1 cellular context compared by ENCODE assay signal in genomic region chr11:74170694-74171629, GRCh38.
TF ChIP-seq lines count a peak whose summit lies in the region.

A gene with protein sequence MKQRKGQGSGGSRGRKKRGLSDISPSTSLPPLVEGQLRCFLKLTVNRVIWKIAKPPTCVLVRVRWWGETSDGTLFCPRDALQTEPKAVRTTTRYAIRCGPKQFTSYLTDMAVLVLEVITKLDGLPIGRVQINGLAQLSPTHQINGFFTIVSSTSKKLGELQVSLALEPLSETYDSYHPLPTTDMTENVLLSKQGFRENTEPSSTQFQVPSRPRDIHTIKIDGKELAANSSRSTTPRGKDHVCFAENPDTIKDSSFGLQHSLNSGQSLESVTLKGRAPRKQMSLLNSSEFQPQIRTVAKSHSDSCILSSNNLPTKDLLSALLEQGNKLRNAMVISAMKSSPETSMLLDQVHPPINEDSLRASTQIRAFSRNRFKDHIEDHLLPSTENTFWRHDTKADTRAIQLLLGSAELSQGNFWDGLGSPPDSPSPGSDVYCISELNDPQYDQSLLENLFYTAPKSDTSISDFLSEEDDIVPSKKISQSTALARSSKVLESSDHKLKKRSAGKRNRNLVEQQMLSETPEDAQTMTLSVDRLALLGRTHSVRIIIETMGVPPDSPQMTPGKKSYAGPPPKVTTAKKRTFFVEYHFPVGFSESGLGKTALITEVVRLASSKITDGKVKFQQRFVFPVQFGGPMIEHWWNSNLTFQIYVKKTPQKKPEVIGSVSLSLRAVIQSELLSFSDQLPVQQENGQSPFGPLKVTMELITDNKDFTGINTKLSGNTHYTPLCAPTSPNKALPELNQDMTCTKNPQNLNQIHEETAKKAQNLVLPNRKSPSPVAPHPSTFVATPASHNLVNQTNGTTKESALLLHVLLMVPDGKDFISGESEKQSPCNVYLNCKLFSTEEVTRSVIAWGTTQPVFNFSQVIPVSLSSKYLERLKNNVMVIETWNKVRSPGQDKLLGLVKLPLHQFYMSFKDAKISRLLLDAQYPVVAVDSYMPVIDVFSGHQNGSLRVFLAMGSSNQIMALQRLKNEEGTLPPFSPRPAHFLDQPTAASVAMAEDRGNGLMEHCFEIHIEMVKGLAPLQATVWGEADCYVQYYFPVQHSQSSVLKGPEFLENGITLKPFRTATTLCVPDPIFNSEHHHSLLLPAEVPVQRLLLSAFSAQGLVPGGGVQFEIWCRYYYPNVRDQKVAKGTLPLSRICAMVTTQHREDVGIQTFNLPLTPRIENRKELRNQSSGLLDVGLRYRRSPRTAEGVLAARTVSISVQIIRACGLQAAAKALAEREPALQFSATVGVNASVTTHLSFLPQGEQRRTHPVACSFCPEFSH (N-terminal part only) (minus strand): TSS chr11:74171002. CDS start chr11:74170792, 210 bp downstream.
Gene PPME1, plus strand, starts transcription at chr11:74171289. Its CDS starts 133 bp downstream, at chr11:74171422.

TF ChIP-seq in HepG2, 621 proteins besides CTCF, POLR2A, EP300 and RAD21 (continued from another document and continues in another):
- TF ChIP-seq, protein P1, sequence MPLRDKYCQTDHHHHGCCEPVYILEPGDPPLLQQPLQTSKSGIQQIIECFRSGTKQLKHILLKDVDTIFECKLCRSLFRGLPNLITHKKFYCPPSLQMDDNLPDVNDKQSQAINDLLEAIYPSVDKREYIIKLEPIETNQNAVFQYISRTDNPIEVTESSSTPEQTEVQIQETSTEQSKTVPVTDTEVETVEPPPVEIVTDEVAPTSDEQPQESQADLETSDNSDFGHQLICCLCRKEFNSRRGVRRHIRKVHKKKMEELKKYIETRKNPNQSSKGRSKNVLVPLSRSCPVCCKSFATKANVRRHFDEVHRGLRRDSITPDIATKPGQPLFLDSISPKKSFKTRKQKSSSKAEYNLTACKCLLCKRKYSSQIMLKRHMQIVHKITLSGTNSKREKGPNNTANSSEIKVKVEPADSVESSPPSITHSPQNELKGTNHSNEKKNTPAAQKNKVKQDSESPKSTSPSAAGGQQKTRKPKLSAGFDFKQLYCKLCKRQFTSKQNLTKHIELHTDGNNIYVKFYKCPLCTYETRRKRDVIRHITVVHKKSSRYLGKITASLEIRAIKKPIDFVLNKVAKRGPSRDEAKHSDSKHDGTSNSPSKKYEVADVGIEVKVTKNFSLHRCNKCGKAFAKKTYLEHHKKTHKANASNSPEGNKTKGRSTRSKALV (CRISPR knock-in tag; IDR thresholded peaks at IDR 0.05): peak; percentile 80
- TF ChIP-seq NONO (IDR thresholded peaks at IDR 0.05) (no peak), NONO (CRISPR knock-in tag; conservative IDR thresholded peaks at IDR 0.05) (no peak), ZFP36L2 (CRISPR knock-in tag; IDR thresholded peaks at IDR 0.05) (no peak), SRY (CRISPR knock-in tag; IDR thresholded peaks at IDR 0.05) (peak; percentile 69; the same call in 1 of the 2 replicates), ZNF451 (CRISPR knock-in tag; IDR thresholded peaks at IDR 0.05) (peak; percentile 56; the same call in 1 of the 2 replicates), ELF4 (CRISPR knock-in tag; IDR thresholded peaks at IDR 0.05; ENCODE audit: borderline replicate concordance) (peak; percentile 93), ZFP82 (CRISPR knock-in tag; IDR thresholded peaks at IDR 0.05; ENCODE audit: borderline replicate concordance) (peak; percentile 97), MXD3 (CRISPR knock-in tag; IDR thresholded peaks at IDR 0.05) (0 out of 2 replicates have a peak, but pooled peaks have one; percentile 35), ZNF138 (CRISPR knock-in tag; IDR thresholded peaks at IDR 0.05; ENCODE audit: low read depth) (peak; percentile 94; the same call in 1 of the 2 replicates), ARHGAP35 (CRISPR knock-in tag; IDR thresholded peaks at IDR 0.05; ENCODE audit: borderline replicate concordance) (no peak), ZNF329 (CRISPR knock-in tag; IDR thresholded peaks at IDR 0.05; ENCODE audit: low read depth) (peak; percentile 84; the same call in 1 of the 2 replicates), KLF15 (CRISPR knock-in tag; IDR thresholded peaks at IDR 0.05; ENCODE audit: borderline replicate concordance) (no peak), ZFP62 (CRISPR knock-in tag; IDR thresholded peaks at IDR 0.05) (no peak), HOXA5 (CRISPR knock-in tag; IDR thresholded peaks at IDR 0.05) (peak; percentile 82; the same call in 1 of the 2 replicates), ZEB1 (IDR thresholded peaks at IDR 0.05; ENCODE audit: insufficient replicate concordance, low read depth) (no peak), SP140L (CRISPR knock-in tag; IDR thresholded peaks at IDR 0.05; ENCODE audit: borderline replicate concordance) (no peak; the same call in 1 of the 2 replicates), HNRNPK (IDR thresholded peaks at IDR 0.05; ENCODE audit: low read depth, low read length, poor library complexity, severe bottlenecking) (no peak), KLF11 (CRISPR knock-in tag; IDR thresholded peaks at IDR 0.05) (0 out of 2 replicates have a peak, but pooled peaks have one; percentile 2), NFE2 (CRISPR knock-in tag; IDR thresholded peaks at IDR 0.05) (no peak), ATM (IDR thresholded peaks at IDR 0.05; ENCODE audit: borderline replicate concordance) (no peak), CREB1 (IDR thresholded peaks at IDR 0.05) (peak; percentile 75), CREB1 (CRISPR knock-in tag; IDR thresholded peaks at IDR 0.05) (peak; percentile 92), ZNF547 (CRISPR knock-in tag; IDR thresholded peaks at IDR 0.05) (peak; percentile 68; the same call in 1 of the 2 replicates), ZNF224 (CRISPR knock-in tag; IDR thresholded peaks at IDR 0.05) (peak; percentile 50; the same call in 1 of the 2 replicates), KAT8 (CRISPR knock-in tag; IDR thresholded peaks at IDR 0.05) (peak; percentile 90), ISX (CRISPR knock-in tag; conservative IDR thresholded peaks at IDR 0.05) (no peak), NR2F2 (IDR thresholded peaks at IDR 0.05; ENCODE audit: borderline replicate concordance, low read depth) (peak; percentile 10; the same call in 1 of the 2 replicates), ZNF776 (CRISPR knock-in tag; IDR thresholded peaks at IDR 0.05) (no peak), ZNF720 (CRISPR knock-in tag; IDR thresholded peaks at IDR 0.05) (no peak), RXRB (CRISPR knock-in tag; IDR thresholded peaks at IDR 0.05; ENCODE audit: borderline replicate concordance) (peak; percentile 76; the same call in 1 of the 2 replicates), ETV6 (CRISPR knock-in tag; conservative IDR thresholded peaks at IDR 0.05) (0 out of 2 replicates have a peak, but pooled peaks have one; percentile 41), SMYD3 (CRISPR knock-in tag; IDR thresholded peaks at IDR 0.05) (no peak; the same call in 1 of the 2 replicates), AFF4 (CRISPR knock-in tag; IDR thresholded peaks at IDR 0.05) (0 out of 2 replicates have a peak, but pooled peaks have one; percentile 11), HNF4G (IDR thresholded peaks at IDR 0.05; ENCODE audit: borderline replicate concordance, low read depth, low read length) (no peak), HNF4G (CRISPR knock-in tag; IDR thresholded peaks at IDR 0.05; ENCODE audit: borderline replicate concordance, low read depth) (0 out of 2 replicates have a peak, but pooled peaks have one; percentile 30), ZNF589 (CRISPR knock-in tag; conservative IDR thresholded peaks at IDR 0.05) (no peak), CC2D1A (CRISPR knock-in tag; IDR thresholded peaks at IDR 0.05) (no peak), TEAD2 (CRISPR knock-in tag; IDR thresholded peaks at IDR 0.05) (no peak), NR2F6 (IDR thresholded peaks at IDR 0.05) (peak; percentile 29; the same call in 1 of the 2 replicates), NR2F6 (CRISPR knock-in tag; IDR thresholded peaks at IDR 0.05) (peak; percentile 39; the same call in 1 of the 2 replicates), REL (CRISPR knock-in tag; conservative IDR thresholded peaks at IDR 0.05) (no peak)
- TF ChIP-seq, protein P2, sequence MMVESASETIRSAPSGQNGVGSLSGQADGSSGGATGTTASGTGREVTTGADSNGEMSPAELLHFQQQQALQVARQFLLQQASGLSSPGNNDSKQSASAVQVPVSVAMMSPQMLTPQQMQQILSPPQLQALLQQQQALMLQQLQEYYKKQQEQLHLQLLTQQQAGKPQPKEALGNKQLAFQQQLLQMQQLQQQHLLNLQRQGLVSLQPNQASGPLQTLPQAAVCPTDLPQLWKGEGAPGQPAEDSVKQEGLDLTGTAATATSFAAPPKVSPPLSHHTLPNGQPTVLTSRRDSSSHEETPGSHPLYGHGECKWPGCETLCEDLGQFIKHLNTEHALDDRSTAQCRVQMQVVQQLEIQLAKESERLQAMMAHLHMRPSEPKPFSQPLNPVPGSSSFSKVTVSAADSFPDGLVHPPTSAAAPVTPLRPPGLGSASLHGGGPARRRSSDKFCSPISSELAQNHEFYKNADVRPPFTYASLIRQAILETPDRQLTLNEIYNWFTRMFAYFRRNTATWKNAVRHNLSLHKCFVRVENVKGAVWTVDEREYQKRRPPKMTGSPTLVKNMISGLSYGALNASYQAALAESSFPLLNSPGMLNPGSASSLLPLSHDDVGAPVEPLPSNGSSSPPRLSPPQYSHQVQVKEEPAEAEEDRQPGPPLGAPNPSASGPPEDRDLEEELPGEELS (CRISPR knock-in tag; IDR thresholded peaks at IDR 0.05): peak; percentile 40; the same call in 1 of the 2 replicates
- TF ChIP-seq, protein P3, sequence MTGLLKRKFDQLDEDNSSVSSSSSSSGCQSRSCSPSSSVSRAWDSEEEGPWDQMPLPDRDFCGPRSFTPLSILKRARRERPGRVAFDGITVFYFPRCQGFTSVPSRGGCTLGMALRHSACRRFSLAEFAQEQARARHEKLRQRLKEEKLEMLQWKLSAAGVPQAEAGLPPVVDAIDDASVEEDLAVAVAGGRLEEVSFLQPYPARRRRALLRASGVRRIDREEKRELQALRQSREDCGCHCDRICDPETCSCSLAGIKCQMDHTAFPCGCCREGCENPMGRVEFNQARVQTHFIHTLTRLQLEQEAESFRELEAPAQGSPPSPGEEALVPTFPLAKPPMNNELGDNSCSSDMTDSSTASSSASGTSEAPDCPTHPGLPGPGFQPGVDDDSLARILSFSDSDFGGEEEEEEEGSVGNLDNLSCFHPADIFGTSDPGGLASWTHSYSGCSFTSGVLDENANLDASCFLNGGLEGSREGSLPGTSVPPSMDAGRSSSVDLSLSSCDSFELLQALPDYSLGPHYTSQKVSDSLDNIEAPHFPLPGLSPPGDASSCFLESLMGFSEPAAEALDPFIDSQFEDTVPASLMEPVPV (CRISPR knock-in tag; IDR thresholded peaks at IDR 0.05): no peak
- TF ChIP-seq, protein P4, sequence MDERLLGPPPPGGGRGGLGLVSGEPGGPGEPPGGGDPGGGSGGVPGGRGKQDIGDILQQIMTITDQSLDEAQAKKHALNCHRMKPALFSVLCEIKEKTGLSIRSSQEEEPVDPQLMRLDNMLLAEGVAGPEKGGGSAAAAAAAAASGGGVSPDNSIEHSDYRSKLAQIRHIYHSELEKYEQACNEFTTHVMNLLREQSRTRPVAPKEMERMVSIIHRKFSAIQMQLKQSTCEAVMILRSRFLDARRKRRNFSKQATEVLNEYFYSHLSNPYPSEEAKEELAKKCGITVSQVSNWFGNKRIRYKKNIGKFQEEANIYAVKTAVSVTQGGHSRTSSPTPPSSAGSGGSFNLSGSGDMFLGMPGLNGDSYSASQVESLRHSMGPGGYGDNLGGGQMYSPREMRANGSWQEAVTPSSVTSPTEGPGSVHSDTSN (CRISPR knock-in tag; IDR thresholded peaks at IDR 0.05): no peak
- TF ChIP-seq, protein P5, sequence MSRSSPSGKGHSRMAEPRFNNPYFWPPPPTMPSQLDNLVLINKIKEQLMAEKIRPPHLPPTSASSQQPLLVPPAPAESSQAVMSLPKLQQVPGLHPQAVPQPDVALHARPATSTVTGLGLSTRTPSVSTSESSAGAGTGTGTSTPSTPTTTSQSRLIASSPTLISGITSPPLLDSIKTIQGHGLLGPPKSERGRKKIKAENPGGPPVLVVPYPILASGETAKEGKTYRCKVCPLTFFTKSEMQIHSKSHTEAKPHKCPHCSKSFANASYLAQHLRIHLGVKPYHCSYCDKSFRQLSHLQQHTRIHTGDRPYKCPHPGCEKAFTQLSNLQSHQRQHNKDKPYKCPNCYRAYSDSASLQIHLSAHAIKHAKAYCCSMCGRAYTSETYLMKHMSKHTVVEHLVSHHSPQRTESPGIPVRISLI (CRISPR knock-in tag; IDR thresholded peaks at IDR 0.05; ENCODE audit: borderline replicate concordance): no peak
- TF ChIP-seq, protein P6, sequence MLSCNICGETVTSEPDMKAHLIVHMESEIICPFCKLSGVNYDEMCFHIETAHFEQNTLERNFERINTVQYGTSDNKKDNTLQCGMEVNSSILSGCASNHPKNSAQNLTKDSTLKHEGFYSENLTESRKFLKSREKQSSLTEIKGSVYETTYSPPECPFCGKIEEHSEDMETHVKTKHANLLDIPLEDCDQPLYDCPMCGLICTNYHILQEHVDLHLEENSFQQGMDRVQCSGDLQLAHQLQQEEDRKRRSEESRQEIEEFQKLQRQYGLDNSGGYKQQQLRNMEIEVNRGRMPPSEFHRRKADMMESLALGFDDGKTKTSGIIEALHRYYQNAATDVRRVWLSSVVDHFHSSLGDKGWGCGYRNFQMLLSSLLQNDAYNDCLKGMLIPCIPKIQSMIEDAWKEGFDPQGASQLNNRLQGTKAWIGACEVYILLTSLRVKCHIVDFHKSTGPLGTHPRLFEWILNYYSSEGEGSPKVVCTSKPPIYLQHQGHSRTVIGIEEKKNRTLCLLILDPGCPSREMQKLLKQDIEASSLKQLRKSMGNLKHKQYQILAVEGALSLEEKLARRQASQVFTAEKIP (CRISPR knock-in tag; IDR thresholded peaks at IDR 0.05; ENCODE audit: borderline replicate concordance): no peak
